Comparison of ENCODE assay signal across 8 cellular contexts in the genomic region with DNA sequence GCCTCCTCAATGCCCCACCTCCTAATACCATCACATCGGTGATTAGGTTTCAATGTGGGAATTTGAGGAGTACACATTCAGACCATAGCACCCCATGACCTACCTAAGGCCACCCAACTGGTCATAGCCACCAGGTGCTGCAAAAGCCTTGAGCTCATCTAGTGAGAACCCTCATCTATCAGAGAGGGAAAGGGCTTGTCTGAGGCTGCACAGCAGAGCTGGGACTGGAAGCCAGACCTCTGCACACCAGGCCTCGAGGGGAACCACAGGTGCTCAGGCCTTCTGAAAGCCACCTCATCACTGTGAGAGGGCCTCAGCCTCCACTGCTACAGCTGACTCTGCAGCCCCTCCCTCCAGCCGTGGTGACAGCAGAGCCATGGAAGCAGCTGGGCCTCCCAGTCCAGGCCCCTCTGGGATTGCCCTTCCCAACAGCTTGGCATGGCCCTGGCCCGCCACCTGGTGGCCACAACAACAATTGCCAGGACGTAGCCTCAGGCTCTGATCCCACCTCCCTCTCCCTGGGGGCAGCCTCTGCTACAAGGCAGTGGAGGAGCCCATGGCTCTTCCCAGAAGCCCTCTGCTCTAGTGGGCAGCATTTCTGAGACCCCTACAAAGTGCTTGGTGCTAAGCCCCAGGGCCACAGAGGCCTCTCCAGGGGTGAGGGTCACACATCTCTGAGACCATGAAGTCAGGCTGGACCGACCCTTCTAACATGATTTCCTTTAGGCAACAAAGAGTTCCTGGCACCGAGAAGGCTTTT. TPM values are rescaled to one million over a fixed set of nuclear protein-coding genes. Genes with fewer than 3 reads are reported as not detected.
DNase-seq lines count a peak whose midpoint lies in the region; ATAC-seq and TF ChIP-seq lines count a peak whose summit lies in the region.

No MANE protein-coding gene starts in this region.

- no peaks in the 10 kb centered on the region for H3F3A ChIP-seq in smooth muscle cell (ENCODE audit: low read depth)

- TF ChIP-seq CTCF in astrocyte of the cerebellum (IDR thresholded peaks at IDR 0.05; ENCODE audit: low read depth, low read length, missing control alignments) (peak; percentile 97), hepatocyte (IDR thresholded peaks at IDR 0.05; ENCODE audit: poor library complexity) (peak; percentile 85), smooth muscle cell (IDR thresholded peaks at IDR 0.05; ENCODE audit: borderline replicate concordance, insufficient read depth, poor library complexity, severe bottlenecking) (peak; percentile 89)

- DNase-seq in AG08395 (ENCODE audit: low spot score) (peak; percentile 82), NCI-H146 treated with DMSO at 0.1 percent for 48 hours (lab: John Stamatoyannopoulos, UW; ENCODE audit: unreplicated experiment) (peak; percentile 58), T-helper 2 cell (peak; percentile 35 to 52 (median 39)), astrocyte of the cerebellum (ENCODE audit: low read depth) (peak; percentile 40), hepatocyte (ENCODE audit: low spot score) (peak; percentile 91), smooth muscle cell (lab: John Stamatoyannopoulos, UW; ENCODE audit: unreplicated experiment) (peak; percentile 51)

- no peaks in the 10 kb centered on the region for H3K36me3 ChIP-seq in hepatocyte (replicated peaks; ENCODE audit: insufficient read depth, low read depth)
- no peaks in the 10 kb centered on the region for H3K36me3 ChIP-seq in smooth muscle cell (ENCODE audit: low read depth)

- no peak overlapping the region for H2AFZ ChIP-seq in hepatocyte
- H2AFZ ChIP-seq in smooth muscle cell (ENCODE audit: low read depth), result no peak overlapping the region

- H3K79me2 ChIP-seq in hepatocyte (no peaks in the 10 kb centered on the region), smooth muscle cell (ENCODE audit: low read depth) (no peaks in the 10 kb centered on the region)

- H3K4me1 ChIP-seq in hepatocyte (ENCODE audit: insufficient read depth) (peaks cover 24% of the 10 kb centered on the region), smooth muscle cell (ENCODE audit: low read depth) (no peaks in the 10 kb centered on the region)

- H3K27me3 ChIP-seq in hepatocyte (peaks cover 6% of the 10 kb centered on the region), smooth muscle cell (ENCODE audit: low read depth) (peaks cover 12% of the 10 kb centered on the region)

- H4K20me1 ChIP-seq in hepatocyte (ENCODE audit: insufficient read depth, poor library complexity, severe bottlenecking) (no peaks in the 10 kb centered on the region), smooth muscle cell (ENCODE audit: low read depth) (no peaks in the 10 kb centered on the region)

- in situ Hi-C loops in astrocyte of the cerebellum (cut with HindIII; ENCODE audit: low sequenced_read_pairs), result no loop called here

- H3K27ac ChIP-seq in hepatocyte (no peak overlapping the region), smooth muscle cell (ENCODE audit: low read depth) (no peak overlapping the region)

- no peaks in the 10 kb centered on the region for H3K9me2 ChIP-seq in hepatocyte (replicated peaks; ENCODE audit: insufficient read depth)

- peak; percentile 65 for ATAC-seq in GM18868 (IDR thresholded peaks at IDR 0.05; ENCODE audit: unreplicated experiment)
- no peak for ATAC-seq in HG03139 (IDR thresholded peaks at IDR 0.05; ENCODE audit: unreplicated experiment)

- H3K9me3 ChIP-seq in hepatocyte (ENCODE audit: low read depth), result no peaks in the 10 kb centered on the region
- H3K9me3 ChIP-seq in smooth muscle cell (replicated peaks; ENCODE audit: low read depth), result no peaks in the 10 kb centered on the region

- WGBS in hepatocyte (ENCODE audit: low lambda C conversion rate, missing lambda C conversion rate), result 46% methylated on average over 7 of the region's 7 CpGs
- WGBS in smooth muscle cell (ENCODE audit: low lambda C conversion rate), result 46% methylated on average over 7 of the region's 7 CpGs

- H3K9ac ChIP-seq in smooth muscle cell (ENCODE audit: low read depth), result no peak overlapping the region

- H3K4me3 ChIP-seq in astrocyte of the cerebellum (ENCODE audit: low read depth, low read length) (no peak overlapping the region), hepatocyte (no peak overlapping the region), smooth muscle cell (no peak overlapping the region)

- H3K4me2 ChIP-seq in hepatocyte (no peak overlapping the region), smooth muscle cell (no peak overlapping the region)

RNA-seq across cellular contexts. Expression of a gene that starts 41.0 kb away (rescaled TPM):
- 15.0 and 25.0 TPM in 2 replicates for total RNA-seq in hepatocyte
- polyA plus RNA-seq in hepatocyte, result 8.8 and 11.2 TPM in 2 replicates
- 5.8 and 8.0 TPM in 2 replicates for total RNA-seq in smooth muscle cell
- 5.2 and 6.6 TPM in 2 replicates for polyA plus RNA-seq in smooth muscle cell

Comparison
In these comparisons a context has a peak if more than half of its experiments do, and no peak if none do; other contexts are left out.
1. DNase-seq: peak in every context shown above with its lines; median percentile 91 in hepatocyte; 82 in AG08395; 58 in NCI-H146 treated with DMSO at 0.1 percent for 48 hours; 51 in smooth muscle cell; 40 in astrocyte of the cerebellum; 39 in T-helper 2 cell.